8 cellular contexts compared by ENCODE assay signal in the genomic region with DNA sequence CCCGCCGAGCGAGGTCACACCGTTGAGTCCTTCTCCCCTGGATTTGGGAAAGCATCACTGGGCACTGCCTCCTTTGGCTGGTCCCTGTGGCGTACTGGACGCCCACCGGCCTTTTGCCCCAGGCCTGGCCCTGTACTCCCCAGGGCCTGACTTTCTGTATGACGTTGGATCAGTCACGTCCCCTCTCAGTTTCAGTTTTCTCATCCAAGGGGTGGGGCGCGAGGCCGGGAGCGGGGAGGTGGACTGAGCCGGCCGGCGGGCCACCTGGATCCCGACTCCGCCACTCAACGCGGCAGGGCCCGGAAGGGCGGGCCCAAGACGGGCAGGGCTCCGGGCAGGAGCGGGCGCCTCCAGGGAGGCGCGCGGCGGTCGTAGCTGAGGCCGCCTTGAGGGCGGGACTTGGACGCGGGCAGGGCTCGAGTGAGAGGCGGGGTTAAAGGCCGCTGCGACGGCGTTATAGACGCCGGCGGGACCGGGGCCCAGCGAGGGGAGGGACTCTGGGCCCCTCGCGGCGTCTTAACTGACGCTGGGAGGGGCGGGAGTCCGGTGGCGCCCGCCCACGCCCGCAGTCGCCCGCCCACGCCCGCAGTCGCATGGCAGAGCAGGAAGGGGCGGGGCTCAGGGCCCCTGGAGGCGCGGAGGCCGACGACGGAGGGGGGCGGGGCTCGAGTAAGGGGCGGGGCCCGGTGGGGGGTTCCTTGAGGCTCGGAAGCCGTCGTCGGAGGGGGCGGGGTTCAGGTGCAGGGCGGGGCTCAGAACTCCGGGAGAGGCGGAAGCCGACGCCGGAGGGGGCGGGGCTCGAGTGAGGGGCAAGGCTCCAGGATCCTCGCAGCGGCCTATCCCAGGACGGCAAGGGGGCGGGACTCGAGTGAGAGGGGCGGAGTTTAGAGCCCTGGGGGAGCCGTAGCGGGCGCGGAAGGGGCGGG. TPM values are rescaled to one million over a fixed set of nuclear protein-coding genes. Genes with fewer than 3 reads are reported as not detected.
A peak's percentile ranks its signal among the peaks of the same experiment; 100 is the strongest.
DNase-seq lines count a peak whose midpoint lies in the region; ATAC-seq, FAIRE-seq and TF ChIP-seq lines count a peak whose summit lies in the region.

No MANE protein-coding gene starts in this region.

- peak in 1 of 2 donors; percentile 70 for TF ChIP-seq POLR2A in vagina (IDR thresholded peaks at IDR 0.05)

- peak overlapping the region; percentile 54 for H3K4me3 Mint-ChIP-seq in astrocyte (ENCODE audit: unreplicated experiment)

- H3K27me3 ChIP-seq in astrocyte (ENCODE audit: insufficient read depth, low read length), result no peaks in the 10 kb centered on the region
- H3K27me3 ChIP-seq in hepatocyte, result no peaks in the 10 kb centered on the region
- no peaks in the 10 kb centered on the region for H3K27me3 ChIP-seq in rectal smooth muscle tissue (ENCODE audit: control insufficient read depth, insufficient read depth, low read length)
- no peaks in the 10 kb centered on the region for H3K27me3 ChIP-seq in vagina

- intact Hi-C loops in vagina (cut with DNase I), result loop anchor here (1.0 kb wide), 1 partner anchor 40 kb away; no protein-coding TSS in a partner anchor

- H3K4me2 ChIP-seq in astrocyte (ENCODE audit: low read length) (peak overlapping the region; percentile 82), hepatocyte (peak overlapping the region; percentile 64)

- H4K20me1 ChIP-seq in astrocyte (ENCODE audit: insufficient read depth, low read length) (peaks cover 35% of the 10 kb centered on the region), hepatocyte (ENCODE audit: insufficient read depth, poor library complexity, severe bottlenecking) (no peaks in the 10 kb centered on the region)

- 9% methylated on average over 48 of the region's 95 CpGs for WGBS in hepatocyte (ENCODE audit: low lambda C conversion rate, missing lambda C conversion rate)

- peaks cover 5% of the 10 kb centered on the region for H3K36me3 Mint-ChIP-seq in astrocyte (ENCODE audit: low read depth, unreplicated experiment)

- peaks cover 6% of the 10 kb centered on the region for H3K9me3 ChIP-seq in astrocyte (ENCODE audit: insufficient read depth, low read depth, low read length)
- H3K9me3 ChIP-seq in hepatocyte (ENCODE audit: low read depth), result no peaks in the 10 kb centered on the region
- H3K9me3 ChIP-seq in vagina, result peaks cover 7% of the 10 kb centered on the region

- peak overlapping the region; percentile 45 for H3K4me3 ChIP-seq in astrocyte (ENCODE audit: insufficient read depth, low read depth, low read length)
- no peak overlapping the region for H3K4me3 ChIP-seq in hepatocyte
- H3K4me3 ChIP-seq in rectal smooth muscle tissue (ENCODE audit: low read length), result peak overlapping the region; percentile 77
- peak overlapping the region; percentile 86 to 99 for H3K4me3 ChIP-seq in vagina

- peaks cover 37% of the 10 kb centered on the region for H3K79me2 ChIP-seq in astrocyte (ENCODE audit: insufficient read depth, low read length)
- peaks cover 41% of the 10 kb centered on the region for H3K79me2 ChIP-seq in hepatocyte

- H3K9ac ChIP-seq in astrocyte (ENCODE audit: low read length) (peak overlapping the region; percentile 75), rectal smooth muscle tissue (ENCODE audit: low read length) (peak overlapping the region; percentile 3)

- peak overlapping the region; percentile 74 for H2AFZ ChIP-seq in astrocyte (ENCODE audit: low read depth, low read length)
- no peak overlapping the region for H2AFZ ChIP-seq in hepatocyte

- H3K27ac ChIP-seq in astrocyte (ENCODE audit: low read depth, low read length), result peak overlapping the region; percentile 68
- H3K27ac ChIP-seq in hepatocyte, result peak overlapping the region; percentile 93
- H3K27ac ChIP-seq in rectal smooth muscle tissue (ENCODE audit: low read depth, low read length), result peak overlapping the region; percentile 95
- peak overlapping the region; percentile 99 for H3K27ac ChIP-seq in vagina

- peaks cover 21% of the 10 kb centered on the region for H3K4me1 Mint-ChIP-seq in astrocyte (ENCODE audit: low read depth, unreplicated experiment)

- TF ChIP-seq CTCF in astrocyte (IDR thresholded peaks at IDR 0.05; ENCODE audit: insufficient read depth, low read depth, low read length), result no peak
- TF ChIP-seq CTCF in hepatocyte (IDR thresholded peaks at IDR 0.05; ENCODE audit: poor library complexity), result no peak
- no peak for TF ChIP-seq CTCF in vagina (IDR thresholded peaks at IDR 0.05)

- H3K4me1 ChIP-seq in astrocyte (ENCODE audit: insufficient read depth, low read length) (peaks cover 31% of the 10 kb centered on the region), hepatocyte (ENCODE audit: insufficient read depth) (peaks cover 34% of the 10 kb centered on the region), rectal smooth muscle tissue (ENCODE audit: control insufficient read depth, insufficient read depth, low read length) (peaks cover 25% of the 10 kb centered on the region), vagina (peaks cover 62% of the 10 kb centered on the region)

- no peak for FAIRE-seq in astrocyte (lab: Jason Lieb, UNC)

- no peaks in the 10 kb centered on the region for H3K36me3 ChIP-seq in astrocyte (ENCODE audit: insufficient read depth, low read length)
- H3K36me3 ChIP-seq in hepatocyte (replicated peaks; ENCODE audit: insufficient read depth, low read depth), result no peaks in the 10 kb centered on the region
- H3K36me3 ChIP-seq in rectal smooth muscle tissue (ENCODE audit: control insufficient read depth, insufficient read depth, low read length), result no peaks in the 10 kb centered on the region
- no peaks in the 10 kb centered on the region for H3K36me3 ChIP-seq in vagina

- DNase-seq in NCI-H2029 (lab: John Stamatoyannopoulos, UW) (peak; percentile 99), T-helper 22 cell (ENCODE audit: low read depth) (peak; percentile 100), astrocyte (ENCODE audit: low read depth) (peak; percentile 88), hepatocyte (ENCODE audit: low spot score) (peak; percentile 100), vagina (ENCODE audit: extremely low spot score in 2 of 2) (peak in 1 of 2 donors; percentile 100)

- no peaks in the 10 kb centered on the region for H3K27me3 Mint-ChIP-seq in astrocyte (ENCODE audit: low read depth, unreplicated experiment)

- H3K27ac Mint-ChIP-seq in astrocyte (ENCODE audit: unreplicated experiment), result peak overlapping the region; percentile 53

- H3K9me2 ChIP-seq in hepatocyte (replicated peaks; ENCODE audit: insufficient read depth), result no peaks in the 10 kb centered on the region

- peak; percentile 62 for ATAC-seq in GM18511 (IDR thresholded peaks at IDR 0.05; ENCODE audit: unreplicated experiment)
- peak; percentile 62 for ATAC-seq in HG02981 (IDR thresholded peaks at IDR 0.05; ENCODE audit: unreplicated experiment)

- peaks cover 8% of the 10 kb centered on the region for H3K9me3 Mint-ChIP-seq in astrocyte (ENCODE audit: unreplicated experiment)

RNA-seq across cellular contexts. Expression of gene CARD19, which starts 0.5 kb away (rescaled TPM):
- total RNA-seq in astrocyte (33.8 and 36.3 TPM in 2 replicates), hepatocyte (45.3 and 51.3 TPM in 2 replicates), vagina (63.3 TPM)
- polyA plus RNA-seq in hepatocyte, result 67.5 and 72.1 TPM in 2 replicates

RNA-seq across cellular contexts. Expression of gene SUSD3, which starts 37.0 kb away (rescaled TPM):
- total RNA-seq in astrocyte, result not detected in 2 replicates
- total RNA-seq in hepatocyte, result 11.4 and 14.3 TPM in 2 replicates
- 13.5 and 17.3 TPM in 2 replicates for polyA plus RNA-seq in hepatocyte
- total RNA-seq in vagina, result 25.0 TPM

RNA-seq across cellular contexts. Expression of gene NINJ1, which starts 38.6 kb away (rescaled TPM):
- total RNA-seq in astrocyte (26.9 and 28.3 TPM in 2 replicates), hepatocyte (55.4 and 67.9 TPM in 2 replicates), vagina (78.6 TPM)
- polyA plus RNA-seq in hepatocyte, result 114 and 135 TPM in 2 replicates

Comparison
In these comparisons a context has a peak if more than half of its experiments do, and no peak if none do; other contexts are left out.
1. RNA of gene SUSD3, which starts 37.0 kb away (total RNA-seq): 25.0 TPM in vagina (single experiment) and 11.4 to 14.3 TPM in hepatocyte; not detected in astrocyte; every median in the first group is over 10 times any median in the second.
2. Peak in every context shown above with its lines, with median percentiles within 50 percentile points of each other: H3K27ac ChIP-seq.